ENCODE assay signal across 10 cellular contexts in genomic region chr16:66927012-66927436, GRCh38. TPM values are rescaled to one million over a fixed set of nuclear protein-coding genes. Genes with fewer than 3 reads are reported as not detected.
DNase-seq lines count a peak whose midpoint lies in the region; ATAC-seq and TF ChIP-seq lines count a peak whose summit lies in the region.
"Had no signal": no experiment of that assay in that cellular context is flagged by ENCODE, and none has a peak within 500 bp of the region (broad histone marks: within the 10 kb centered on the region; RNA-seq: fewer than 3 reads in every experiment).

No MANE protein-coding gene starts in this region.

- H3K27me3 ChIP-seq in heart left ventricle (peaks cover 0 to 34% (median 0%) of the 10 kb centered on the region in 9 donors), upper lobe of left lung (peaks cover 0 to 16% (median 10%) of the 10 kb centered on the region in 4 donors)

- H3K27ac ChIP-seq in heart left ventricle (peak overlapping the region; percentile 62 to 99 (median 92)), upper lobe of left lung (peak overlapping the region; percentile 71 to 84 (median 78))

- TF ChIP-seq EP300 in upper lobe of left lung (IDR thresholded peaks at IDR 0.05) = peak in 2 of 4 donors; percentile 51 to 54

- DNase-seq in NCI-H2227 (lab: John Stamatoyannopoulos, UW; ENCODE audit: unreplicated experiment) (peak; percentile 34), NCI-H2227 treated with DMSO at 0.1 percent for 48 hours (lab: John Stamatoyannopoulos, UW) (no peak), SW 1271 (lab: John Stamatoyannopoulos, UW) (peak; percentile 61 to 82), heart left ventricle (peak in 4 of 5 donors; percentile 62 to 89 (median 75)), upper lobe of left lung (peak in 1 of 2 donors; percentile 87), GM19238 (ENCODE audit: insufficient read length, low spot score) (no peak), cerebellum (ENCODE audit: low spot score) (no peak)
- DNase-seq: CD4-positive, CD25-positive, alpha-beta regulatory T cell had no signal

- H3K4me3 ChIP-seq in heart left ventricle (no peak overlapping the region), upper lobe of left lung (no peak overlapping the region)

- H3K4me1 ChIP-seq in heart left ventricle (peaks cover 0 to 55% (median 25%) of the 10 kb centered on the region in 12 donors), upper lobe of left lung (peaks cover 40 to 55% (median 42%) of the 10 kb centered on the region in 4 donors)

- H3K9me3 ChIP-seq in heart left ventricle (no peaks in the 10 kb centered on the region), upper lobe of left lung (no peaks in the 10 kb centered on the region)

- H3K36me3 ChIP-seq in heart left ventricle (peaks cover 0 to 23% (median 7%) of the 10 kb centered on the region in 9 donors), upper lobe of left lung (peaks cover 0 to 11% (median 5%) of the 10 kb centered on the region in 4 donors)

- 36 to 60% (median 47%) methylated on average over 1 to 2 of the region's 2 CpGs for WGBS in heart left ventricle, 4 donors
- WGBS in upper lobe of left lung, 2 donors = 35% methylated on average over 2 of the region's 2 CpGs; no CpG with 5 or more reads in 1 of the 2 donors

- intact Hi-C loops in heart left ventricle (cut with DNase I) = no loop called here

- TF ChIP-seq POLR2A in heart left ventricle (IDR thresholded peaks at IDR 0.05) = no peak
- TF ChIP-seq POLR2A in upper lobe of left lung (IDR thresholded peaks at IDR 0.05) = peak in 1 of 4 donors; percentile 24

- TF ChIP-seq CTCF in heart left ventricle (IDR thresholded peaks at IDR 0.05) (no peak), upper lobe of left lung (IDR thresholded peaks at IDR 0.05) (peak in 3 of 6 experiments; percentile 8 to 22 (median 18))

- peak; percentile 8 to 47 (median 32) for ATAC-seq in heart left ventricle
- ATAC-seq in upper lobe of left lung (ENCODE audit: low FRiP score in 2 of 2) = peak; percentile 35 to 76
- ATAC-seq in HG02610 (IDR thresholded peaks at IDR 0.05; ENCODE audit: unreplicated experiment) = no peak

RNA-seq across cellular contexts. Expression of gene RRAD, which starts 1.7 kb away (rescaled TPM):
- 100 to 1,000 TPM in 7 of 9 donors, 10 to 100 TPM in 2; 57.5 to 298 (median 143) TPM for total RNA-seq in heart left ventricle
- 100 to 1,000 TPM; 152 to 277 TPM for polyA plus RNA-seq in heart left ventricle
- total RNA-seq in upper lobe of left lung = 10 to 100 TPM; 13.8 to 50.3 (median 47.0) TPM
- 1.1 TPM for total RNA-seq in cerebellum
- polyA plus RNA-seq: CD4-positive, CD25-positive, alpha-beta regulatory T cell had no signal

RNA-seq across cellular contexts. Expression of gene CIAO2B, which starts 7.2 kb away (rescaled TPM):
- total RNA-seq in heart left ventricle = 100 to 1,000 TPM; 103 to 188 (median 110) TPM
- 100 to 1,000 TPM; 265 to 669 TPM for polyA plus RNA-seq in heart left ventricle
- 100 to 1,000 TPM in 1 of 6 donors, 10 to 100 TPM in 5; 59.6 to 131 (median 73.2) TPM for total RNA-seq in upper lobe of left lung
- 60.5 TPM for total RNA-seq in cerebellum

RNA-seq across cellular contexts. Expression of gene CES2, which starts 8.3 kb away (rescaled TPM):
- 100 to 1,000 TPM in 4 of 9 donors, 10 to 100 TPM in 5; 56.0 to 157 (median 78.8) TPM for total RNA-seq in heart left ventricle
- 100 to 1,000 TPM in 1 of 2 donors, 10 to 100 TPM in 1; 40.9 to 125 TPM for polyA plus RNA-seq in heart left ventricle
- 10 to 100 TPM; 32.2 to 76.1 (median 46.5) TPM for total RNA-seq in upper lobe of left lung
- 32.0 TPM for total RNA-seq in cerebellum

RNA-seq across cellular contexts. Expression of gene CDH16, which starts 8.3 kb away (rescaled TPM):
- under 1 TPM in 4 of 9 donors, not detected in 5; 0.13 to 0.44 (median 0.17) TPM for total RNA-seq in heart left ventricle
- 1 to 10 TPM in 1 of 2 donors, under 1 TPM in 1; 0.08 to 1.6 TPM for polyA plus RNA-seq in heart left ventricle
- 1 to 10 TPM in 2 of 6 donors, under 1 TPM in 1, not detected in 3; 0.40 to 1.8 (median 1.7) TPM for total RNA-seq in upper lobe of left lung
- not detected for total RNA-seq in cerebellum
- total RNA-seq: CD4-positive, CD25-positive, alpha-beta regulatory T cell; mononuclear cell had no signal
- polyA plus RNA-seq: CD4-positive, CD25-positive, alpha-beta regulatory T cell had no signal

RNA-seq across cellular contexts. Expression of gene CES3, which starts 34.0 kb away (rescaled TPM):
- total RNA-seq in heart left ventricle = 1 to 10 TPM in 3 of 9 donors, under 1 TPM in 6; 0.51 to 1.7 (median 0.88) TPM
- polyA plus RNA-seq in heart left ventricle = 1 to 10 TPM in 1 of 2 donors, under 1 TPM in 1; 0.08 to 1.1 TPM
- 1 to 10 TPM; 1.4 to 6.2 (median 2.9) TPM for total RNA-seq in upper lobe of left lung
- total RNA-seq in cerebellum = 1.5 TPM

Comparison
In these comparisons a context has a peak if more than half of its experiments do, and no peak if none do; other contexts are left out.
1. DNase-seq: peak in NCI-H2227 (single experiment), SW 1271 (2 of 2) and heart left ventricle (4 of 5); none in NCI-H2227 treated with DMSO at 0.1 percent for 48 hours (single experiment), GM19238 (single experiment) and cerebellum (single experiment).